Comparison of ENCODE assay signal across 9 cellular contexts in genomic region chr18:23650963-23651927, GRCh38. TPM values are rescaled to one million over a fixed set of nuclear protein-coding genes. Genes with fewer than 3 reads are reported as not detected.
A peak's percentile ranks its signal among the peaks of the same experiment; 100 is the strongest.
DNase-seq lines count a peak whose midpoint lies in the region; ATAC-seq and TF ChIP-seq lines count a peak whose summit lies in the region.
"Had no signal": no experiment of that assay in that cellular context is flagged by ENCODE, and none has a peak within 500 bp of the region (broad histone marks: within the 10 kb centered on the region; RNA-seq: fewer than 3 reads in every experiment).

No MANE protein-coding gene starts in this region.

- H3K36me3 Mint-ChIP-seq in neural progenitor cell = no peaks in the 10 kb centered on the region
- no peaks in the 10 kb centered on the region for H3K36me3 Mint-ChIP-seq in activated T-cell treated with anti-CD3 and anti-CD28 coated beads, Interleukin-2, amount 50 U/mL, for 72 hours (ENCODE audit: insufficient read depth in 2 of 2)

- peaks cover 17% of the 10 kb centered on the region for H3K4me1 ChIP-seq in neural progenitor cell

- H3K9me3 ChIP-seq in neural progenitor cell (ENCODE audit: low read depth) = no peaks in the 10 kb centered on the region

- no peaks in the 10 kb centered on the region for H4K20me1 ChIP-seq in neural progenitor cell (ENCODE audit: low read depth)

- no peak for TF ChIP-seq CTCF in neural progenitor cell (IDR thresholded peaks at IDR 0.05)

- peaks cover 2% of the 10 kb centered on the region for H3K27me3 Mint-ChIP-seq in neural progenitor cell (ENCODE audit: insufficient read depth, low read depth)
- peaks cover 6% of the 10 kb centered on the region for H3K27me3 Mint-ChIP-seq in activated T-cell treated with anti-CD3 and anti-CD28 coated beads, Interleukin-2, amount 50 U/mL, for 72 hours (ENCODE audit: low read depth)

- no peak overlapping the region for H3K4me3 ChIP-seq in neural progenitor cell

- no peak overlapping the region for H3K27ac ChIP-seq in neural progenitor cell

- no peak overlapping the region for H2AFZ ChIP-seq in neural progenitor cell (replicated peaks)

- DNase-seq in EH (ENCODE audit: low read depth) = peak; percentile 84
- DNase-seq in NCI-H146 (lab: John Stamatoyannopoulos, UW) = peak; percentile 63
- peak; percentile 69 for DNase-seq in epidermal melanocyte (ENCODE audit: insufficient read length, low spot score)
- DNase-seq in neural progenitor cell (ENCODE audit: low spot score) = no peak
- no peak for DNase-seq in iPS-NIHi7 (ENCODE audit: extremely low spot score)
- no peak for DNase-seq in activated T-cell treated with anti-CD3 and anti-CD28 coated beads, Interleukin-2, amount 50 U/mL, for 72 hours
- no peak for DNase-seq in NCI-H446 (lab: John Stamatoyannopoulos, UW)
- DNase-seq: SHP77 had no signal

- no peaks in the 10 kb centered on the region for H3K27me3 ChIP-seq in neural progenitor cell

- no peaks in the 10 kb centered on the region for H3K79me2 ChIP-seq in neural progenitor cell (ENCODE audit: low read depth)

- no peaks in the 10 kb centered on the region for H3F3A ChIP-seq in neural progenitor cell (ENCODE audit: low read depth)

- no peak overlapping the region for H3K4me3 Mint-ChIP-seq in neural progenitor cell
- H3K4me3 Mint-ChIP-seq in activated T-cell treated with anti-CD3 and anti-CD28 coated beads, Interleukin-2, amount 50 U/mL, for 72 hours = no peak overlapping the region

- H3K27ac Mint-ChIP-seq in neural progenitor cell = peak overlapping the region; percentile 92
- no peak overlapping the region for H3K27ac Mint-ChIP-seq in activated T-cell treated with anti-CD3 and anti-CD28 coated beads, Interleukin-2, amount 50 U/mL, for 72 hours

- H3K9me3 Mint-ChIP-seq in neural progenitor cell = no peaks in the 10 kb centered on the region
- H3K9me3 Mint-ChIP-seq in activated T-cell treated with anti-CD3 and anti-CD28 coated beads, Interleukin-2, amount 50 U/mL, for 72 hours = no peaks in the 10 kb centered on the region

- H3K4me2 ChIP-seq in neural progenitor cell = no peak overlapping the region

- H3K9ac ChIP-seq in neural progenitor cell = no peak overlapping the region

- no peak for ATAC-seq in activated T-cell treated with anti-CD3 and anti-CD28 coated beads, Interleukin-2, amount 50 U/mL, for 72 hours (replicated peaks in 1 of 2)
- no peak for ATAC-seq in GM19395 (IDR thresholded peaks at IDR 0.05; ENCODE audit: unreplicated experiment)

- no peaks in the 10 kb centered on the region for H3K36me3 ChIP-seq in neural progenitor cell

- H3K4me1 Mint-ChIP-seq in neural progenitor cell = peaks cover 26% of the 10 kb centered on the region
- no peaks in the 10 kb centered on the region for H3K4me1 Mint-ChIP-seq in activated T-cell treated with anti-CD3 and anti-CD28 coated beads, Interleukin-2, amount 50 U/mL, for 72 hours (ENCODE audit: low read depth)

RNA-seq across cellular contexts. Expression of gene ANKRD29, which starts 11.5 kb away (rescaled TPM):
- 0.65 and 0.81 TPM in 2 replicates for total RNA-seq in neural progenitor cell (ENCODE audit: low replicate concordance)
- total RNA-seq in activated T-cell treated with anti-CD3 and anti-CD28 coated beads, Interleukin-2, amount 50 U/mL, for 72 hours = not detected

RNA-seq across cellular contexts. Expression of gene LAMA3, which starts 38.0 kb away (rescaled TPM):
- 0.28 and 0.47 TPM in 2 replicates for total RNA-seq in neural progenitor cell (ENCODE audit: low replicate concordance)
- under 1 TPM in 1 of 2 donors, not detected in 1; 0.19 TPM for total RNA-seq in activated T-cell treated with anti-CD3 and anti-CD28 coated beads, Interleukin-2, amount 50 U/mL, for 72 hours

Comparison
In these comparisons a context has a peak if more than half of its experiments do, and no peak if none do; other contexts are left out.
1. DNase-seq: peak in EH (single experiment), NCI-H146 (single experiment) and epidermal melanocyte (single experiment); none in neural progenitor cell (single experiment), iPS-NIHi7 (single experiment), activated T-cell treated with anti-CD3 and anti-CD28 coated beads, Interleukin-2, amount 50 U/mL, for 72 hours (0 of 2) and NCI-H446 (0 of 2).